ENCODE assay signal across 8 cellular contexts in genomic region chr15:89177633-89178306, GRCh38. TPM values are rescaled to one million over a fixed set of nuclear protein-coding genes. Genes with fewer than 3 reads are reported as not detected.
A peak's percentile ranks its signal among the peaks of the same experiment; 100 is the strongest.
DNase-seq lines count a peak whose midpoint lies in the region; ATAC-seq, FAIRE-seq and TF ChIP-seq lines count a peak whose summit lies in the region.

No MANE protein-coding gene starts in this region.

- no peak overlapping the region for H2AK5ac ChIP-seq in mesendoderm (ENCODE audit: low read length)

- H3K4me1 ChIP-seq in mesendoderm (ENCODE audit: control insufficient read depth, low read depth, low read length) = no peaks in the 10 kb centered on the region

- H3K18ac ChIP-seq in mesendoderm (ENCODE audit: low read length) = no peak overlapping the region

- H3K4me3 ChIP-seq in AG04449 (ENCODE audit: low read depth, low read length) (no peak overlapping the region), mesendoderm (ENCODE audit: low read length) (no peak overlapping the region)

- DNase-seq in AG04449 (ENCODE audit: low read depth, low spot score) (peak; percentile 37), GM18507 (ENCODE audit: extremely low spot score, insufficient read length, low read depth) (peak; percentile 40), NCI-H69 (lab: John Stamatoyannopoulos, UW) (peak; percentile 55), mesendoderm (peak; percentile 78)
- DNase-seq in activated CD8-positive, alpha-beta memory T cell treated with anti-CD3 and anti-CD28 coated beads for 1 hour (ENCODE audit: extremely low read depth in 1 of 2, low read depth in 1 of 2) = peak; percentile 19 to 28
- DNase-seq in effector CD4-positive, alpha-beta T cell = peak; percentile 53
- peak; percentile 30 to 39 for DNase-seq in stimulated activated CD8-positive, alpha-beta memory T cell treated with anti-CD3 and anti-CD28 coated beads, Interleukin-2, amount 100 ng/mL, for 48 hours (ENCODE audit: low read depth in 2 of 2)

- peaks cover 1% of the 10 kb centered on the region for H3K36me3 ChIP-seq in mesendoderm (ENCODE audit: control insufficient read depth, insufficient read depth, low read length)

- H4K5ac ChIP-seq in mesendoderm (ENCODE audit: low read length) = no peak overlapping the region

- H2BK120ac ChIP-seq in mesendoderm (ENCODE audit: low read depth, low read length) = no peak overlapping the region

- ATAC-seq in GM21360 (IDR thresholded peaks at IDR 0.05; ENCODE audit: unreplicated experiment) = no peak

- no CpG with 5 or more reads among the region's 6 CpGs for WGBS in mesendoderm (ENCODE audit: extremely low coverage, insufficient coverage, low lambda C conversion rate)

- no peaks in the 10 kb centered on the region for H3K27me3 ChIP-seq in mesendoderm (ENCODE audit: insufficient read depth, low read length, poor library complexity)

- no peak overlapping the region for H2BK5ac ChIP-seq in mesendoderm (ENCODE audit: low read length)

- CTCF ChIA-PET in AG04449 (lab: Yijun Ruan, JAX) = interaction anchor here (0.6 to 21.4 kb wide), 64 partner anchors 10 to 520 kb away, joined by 3 to 677 read pairs (median 6); partner anchors contain the start of gene ABHD2

- H3K23ac ChIP-seq in mesendoderm (ENCODE audit: low read length) = no peak overlapping the region

- H3K79me2 ChIP-seq in mesendoderm (ENCODE audit: control insufficient read depth, insufficient read depth, low read length) = no peaks in the 10 kb centered on the region

- H3K56ac ChIP-seq in mesendoderm (ENCODE audit: low read length) = no peak overlapping the region

- TF ChIP-seq CTCF in AG04449 (IDR thresholded peaks at IDR 0.05; ENCODE audit: insufficient read depth, low read length, missing control alignments) = peak; percentile 80

- H4K8ac ChIP-seq in mesendoderm (ENCODE audit: low read depth, low read length) = no peak overlapping the region

- peak; percentile 78 for FAIRE-seq in GM18507 (lab: Jason Lieb, UNC)

- H3K9ac ChIP-seq in mesendoderm (ENCODE audit: low read length) = no peak overlapping the region

- H3K4me2 ChIP-seq in mesendoderm (ENCODE audit: low read length) = no peak overlapping the region

- no peak overlapping the region for H3K4ac ChIP-seq in mesendoderm (ENCODE audit: low read depth, low read length)

- no peak overlapping the region for H2BK15ac ChIP-seq in mesendoderm (replicated peaks; ENCODE audit: low read depth)

- H3K79me1 ChIP-seq in mesendoderm (ENCODE audit: low read length) = no peaks in the 10 kb centered on the region

- H3K27ac ChIP-seq in mesendoderm (ENCODE audit: low read depth, low read length) = no peak overlapping the region

- POLR2A ChIA-PET in AG04449 (lab: Yijun Ruan, JAX) = interaction anchor here (0.6 to 0.9 kb wide), 3 partner anchors 11 to 165 kb away, joined by 3 read pairs; no protein-coding TSS in a partner anchor

RNA-seq across cellular contexts. Expression of gene RLBP1, which starts 43.6 kb away (rescaled TPM):
- polyA plus RNA-seq in mesendoderm (2013, experiment 1 of 2) = 0.06 TPM
- polyA plus RNA-seq in mesendoderm (2013, experiment 2 of 2) = 0.06 TPM

Comparison
In these comparisons a context has a peak if more than half of its experiments do, and no peak if none do; other contexts are left out.
1. DNase-seq: peak in every context shown above with its lines; median percentile 78 in mesendoderm; 55 in NCI-H69; 53 in effector CD4-positive, alpha-beta T cell; 40 in GM18507; 37 in AG04449; 34 in stimulated activated CD8-positive, alpha-beta memory T cell treated with anti-CD3 and anti-CD28 coated beads, Interleukin-2, amount 100 ng/mL, for 48 hours; 24 in activated CD8-positive, alpha-beta memory T cell treated with anti-CD3 and anti-CD28 coated beads for 1 hour.